1 cellular context compared by ENCODE assay signal in genomic region chr2:26721267-26722032, GRCh38.
TF ChIP-seq lines count a peak whose summit lies in the region.

No MANE protein-coding gene starts in this region.

TF ChIP-seq in HepG2, 621 proteins besides CTCF, POLR2A, EP300 and RAD21 (continued from another document and continues in another):
- no peak for TF ChIP-seq BCL3 (CRISPR knock-in tag; IDR thresholded peaks at IDR 0.05)
- no peak for TF ChIP-seq NFE2L1 (CRISPR knock-in tag; IDR thresholded peaks at IDR 0.05; ENCODE audit: borderline replicate concordance)
- TF ChIP-seq ADNP (CRISPR knock-in tag; IDR thresholded peaks at IDR 0.05), result no peak
- no peak for TF ChIP-seq IRF1 (CRISPR knock-in tag; IDR thresholded peaks at IDR 0.05; ENCODE audit: low read depth)
- no peak for TF ChIP-seq GRHL1 (CRISPR knock-in tag; conservative IDR thresholded peaks at IDR 0.05)
- TF ChIP-seq ZNF234 (CRISPR knock-in tag; conservative IDR thresholded peaks at IDR 0.05), result no peak
- no peak for TF ChIP-seq THYN1 (CRISPR knock-in tag; IDR thresholded peaks at IDR 0.05; ENCODE audit: borderline replicate concordance, low read depth)
- TF ChIP-seq ZNF44 (CRISPR knock-in tag; IDR thresholded peaks at IDR 0.05), result no peak
- no peak for TF ChIP-seq JUNB (CRISPR knock-in tag; IDR thresholded peaks at IDR 0.05; ENCODE audit: borderline replicate concordance)
- TF ChIP-seq ZNF589 (CRISPR knock-in tag; conservative IDR thresholded peaks at IDR 0.05), result no peak; the same call in 1 of the 2 replicates
- no peak for TF ChIP-seq PAF1 (CRISPR knock-in tag; IDR thresholded peaks at IDR 0.05)
- TF ChIP-seq ZNF773 (CRISPR knock-in tag; IDR thresholded peaks at IDR 0.05; ENCODE audit: borderline replicate concordance), result no peak
- peak; percentile 95 for TF ChIP-seq THRA (CRISPR knock-in tag; IDR thresholded peaks at IDR 0.05; ENCODE audit: borderline replicate concordance)
- no peak for TF ChIP-seq ZNF318 (CRISPR knock-in tag; IDR thresholded peaks at IDR 0.05)
- TF ChIP-seq ZMYM2 (CRISPR knock-in tag; IDR thresholded peaks at IDR 0.05), result peak; percentile 66; the same call in 1 of the 2 replicates
- no peak for TF ChIP-seq RBM22 (optimal IDR thresholded peaks at IDR 0.05; ENCODE audit: low read length)
- TF ChIP-seq ZNF451 (CRISPR knock-in tag; IDR thresholded peaks at IDR 0.05), result no peak
- TF ChIP-seq HIC2 (CRISPR knock-in tag; IDR thresholded peaks at IDR 0.05; ENCODE audit: low read depth), result peak; percentile 98
- no peak for TF ChIP-seq SUZ12 (IDR thresholded peaks at IDR 0.05; ENCODE audit: low read depth, low read length)
- no peak for TF ChIP-seq ZNF12 (CRISPR knock-in tag; IDR thresholded peaks at IDR 0.05)
- no peak for TF ChIP-seq ZNF264 (CRISPR knock-in tag; IDR thresholded peaks at IDR 0.05)
- TF ChIP-seq ZFAT (CRISPR knock-in tag; conservative IDR thresholded peaks at IDR 0.05), result no peak
- no peak for TF ChIP-seq ZNF770 (CRISPR knock-in tag; IDR thresholded peaks at IDR 0.05)
- no peak for TF ChIP-seq SMARCC2 (IDR thresholded peaks at IDR 0.05)
- TF ChIP-seq ZNF598 (CRISPR knock-in tag; IDR thresholded peaks at IDR 0.05; ENCODE audit: borderline replicate concordance), result no peak
- no peak for TF ChIP-seq ZBTB10 (CRISPR knock-in tag; IDR thresholded peaks at IDR 0.05; ENCODE audit: borderline replicate concordance)
- TF ChIP-seq ARID4A (CRISPR knock-in tag; IDR thresholded peaks at IDR 0.05; ENCODE audit: borderline replicate concordance), result no peak; the same call in 1 of the 2 replicates
- TF ChIP-seq PTBP1 (IDR thresholded peaks at IDR 0.05; ENCODE audit: low read depth, low read length, poor library complexity, severe bottlenecking), result no peak
- no peak for TF ChIP-seq ZNF136 (CRISPR knock-in tag; IDR thresholded peaks at IDR 0.05; ENCODE audit: low read depth)
- TF ChIP-seq ZKSCAN8 (CRISPR knock-in tag; IDR thresholded peaks at IDR 0.05; ENCODE audit: borderline replicate concordance), result no peak
